8 cellular contexts compared by ENCODE assay signal in the genomic region with DNA sequence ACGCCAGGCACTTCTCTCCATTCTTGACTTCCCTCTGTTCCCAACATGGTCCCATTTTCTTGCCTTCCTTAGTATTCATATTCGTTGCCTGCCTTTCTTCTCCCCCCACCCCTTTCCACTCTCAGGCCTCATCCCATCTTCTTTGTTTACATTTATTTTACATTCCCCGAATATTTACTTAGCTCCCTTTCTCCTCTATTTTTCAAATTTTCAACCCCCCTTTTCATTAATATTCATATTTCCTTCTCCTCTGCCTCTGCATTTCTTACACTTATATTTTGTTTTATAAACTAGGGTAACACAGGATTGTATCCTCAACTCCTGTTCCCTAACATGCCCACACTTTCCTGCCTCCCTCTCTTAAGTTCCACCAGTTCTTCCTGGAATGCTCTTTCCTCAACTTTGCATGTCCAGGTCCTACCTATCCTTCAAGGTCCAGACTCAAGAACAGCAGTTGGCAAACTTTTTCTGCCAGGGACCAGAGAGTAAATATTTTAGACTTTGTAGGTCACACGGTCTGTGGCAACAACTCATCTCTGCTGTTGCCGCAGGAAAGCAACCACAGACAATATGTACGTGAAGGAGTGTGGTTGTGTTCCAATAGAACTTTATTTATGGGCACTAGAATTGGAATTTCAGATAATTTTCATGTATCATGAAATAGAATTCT.
DNase-seq lines count a peak whose midpoint lies in the region; ATAC-seq and TF ChIP-seq lines count a peak whose summit lies in the region.

No MANE protein-coding gene starts in this region.

- intact Hi-C loops in tibial artery (cut with DNase I; ENCODE audit: low total_unique reads): no loop called here

- no peak for TF ChIP-seq CTCF in tibial artery (IDR thresholded peaks at IDR 0.05)

- H3K27me3 ChIP-seq in tibial artery: no peaks in the 10 kb centered on the region

- DNase-seq in activated T-cell treated with anti-CD3 and anti-CD28 coated beads, Interleukin-2, amount 50 U/mL, for 24 hours: no peak
- DNase-seq in activated T-cell treated with anti-CD3 and anti-CD28 coated beads for 4 hours (no peak), left kidney (ENCODE audit: low read depth, low spot score) (peak; percentile 19), tibial artery (no peak), RPMI8226 (no peak), NCI-H1694 treated with DMSO at 0.1 percent for 48 hours (lab: John Stamatoyannopoulos, UW) (no peak)
- no peak for DNase-seq in activated naive CD8-positive, alpha-beta T cell treated with anti-CD3 and anti-CD28 coated beads, Interleukin-2, amount 50 U/mL, for 24 hours

- H3K9me3 Mint-ChIP-seq in activated T-cell treated with anti-CD3 and anti-CD28 coated beads, Interleukin-2, amount 50 U/mL, for 24 hours: no peaks in the 10 kb centered on the region
- H3K9me3 Mint-ChIP-seq in activated naive CD8-positive, alpha-beta T cell treated with anti-CD3 and anti-CD28 coated beads, Interleukin-2, amount 50 U/mL, for 24 hours: no peaks in the 10 kb centered on the region

- no peaks in the 10 kb centered on the region for H3K9me3 ChIP-seq in tibial artery

- peaks cover 30% of the 10 kb centered on the region for H3K36me3 Mint-ChIP-seq in activated T-cell treated with anti-CD3 and anti-CD28 coated beads, Interleukin-2, amount 50 U/mL, for 24 hours (ENCODE audit: low read depth)
- peaks cover 13% of the 10 kb centered on the region for H3K36me3 Mint-ChIP-seq in activated naive CD8-positive, alpha-beta T cell treated with anti-CD3 and anti-CD28 coated beads, Interleukin-2, amount 50 U/mL, for 24 hours (ENCODE audit: low read depth)

- H3K4me1 ChIP-seq in tibial artery: peaks cover 0 to 27% (median 14%) of the 10 kb centered on the region in 4 donors

- H3K27me3 Mint-ChIP-seq in activated T-cell treated with anti-CD3 and anti-CD28 coated beads, Interleukin-2, amount 50 U/mL, for 24 hours: no peaks in the 10 kb centered on the region
- H3K27me3 Mint-ChIP-seq in activated naive CD8-positive, alpha-beta T cell treated with anti-CD3 and anti-CD28 coated beads, Interleukin-2, amount 50 U/mL, for 24 hours: peaks cover 6% of the 10 kb centered on the region

- peak overlapping the region; percentile 87 for H3K4me3 Mint-ChIP-seq in activated T-cell treated with anti-CD3 and anti-CD28 coated beads, Interleukin-2, amount 50 U/mL, for 24 hours
- H3K4me3 Mint-ChIP-seq in activated naive CD8-positive, alpha-beta T cell treated with anti-CD3 and anti-CD28 coated beads, Interleukin-2, amount 50 U/mL, for 24 hours: peak overlapping the region; percentile 87

- no peak for ATAC-seq in activated naive CD8-positive, alpha-beta T cell treated with anti-CD3 and anti-CD28 coated beads, Interleukin-2, amount 50 U/mL, for 24 hours
- no peak for ATAC-seq in HG03521 (IDR thresholded peaks at IDR 0.05; ENCODE audit: unreplicated experiment)

- peak overlapping the region; percentile 93 for H3K27ac Mint-ChIP-seq in activated T-cell treated with anti-CD3 and anti-CD28 coated beads, Interleukin-2, amount 50 U/mL, for 24 hours
- H3K27ac Mint-ChIP-seq in activated naive CD8-positive, alpha-beta T cell treated with anti-CD3 and anti-CD28 coated beads, Interleukin-2, amount 50 U/mL, for 24 hours: peak overlapping the region; percentile 87

- peak overlapping the region; percentile 75 to 84 for H3K27ac ChIP-seq in tibial artery

- H3K36me3 ChIP-seq in tibial artery: peaks cover 6 to 18% (median 7%) of the 10 kb centered on the region in 3 donors

- peaks cover 43% of the 10 kb centered on the region for H3K4me1 Mint-ChIP-seq in activated T-cell treated with anti-CD3 and anti-CD28 coated beads, Interleukin-2, amount 50 U/mL, for 24 hours (ENCODE audit: low read depth)
- peaks cover 45% of the 10 kb centered on the region for H3K4me1 Mint-ChIP-seq in activated naive CD8-positive, alpha-beta T cell treated with anti-CD3 and anti-CD28 coated beads, Interleukin-2, amount 50 U/mL, for 24 hours

- H3K4me3 ChIP-seq in tibial artery: peak overlapping the region; percentile 67 to 96
